Comparison of ENCODE assay signal across 1 cellular context in genomic region chr19:55116232-55117062, GRCh38.
TF ChIP-seq lines count a peak whose summit lies in the region.

No MANE protein-coding gene starts in this region.

TF ChIP-seq in HepG2, 621 proteins besides CTCF, POLR2A, EP300 and RAD21 (continued from another document and continues in another):
- TF ChIP-seq HNF1B (CRISPR knock-in tag; IDR thresholded peaks at IDR 0.05) (0 out of 2 replicates have a peak, but pooled peaks have one; percentile 27), IRF1 (CRISPR knock-in tag; IDR thresholded peaks at IDR 0.05; ENCODE audit: low read depth) (no peak), MXD4 (CRISPR knock-in tag; IDR thresholded peaks at IDR 0.05) (no peak), ZNF343 (CRISPR knock-in tag; IDR thresholded peaks at IDR 0.05) (0 out of 2 replicates have a peak, but pooled peaks have one; percentile 34), SP5 (CRISPR knock-in tag; IDR thresholded peaks at IDR 0.05; ENCODE audit: borderline replicate concordance, low read depth) (no peak), THAP11 (CRISPR knock-in tag; IDR thresholded peaks at IDR 0.05) (peak; percentile 14; the same call in 1 of the 2 replicates), ARID4A (CRISPR knock-in tag; IDR thresholded peaks at IDR 0.05; ENCODE audit: borderline replicate concordance) (peak; percentile 58; the same call in 1 of the 2 replicates), ZNF614 (CRISPR knock-in tag; IDR thresholded peaks at IDR 0.05; ENCODE audit: borderline replicate concordance) (no peak), GABPB1 (CRISPR knock-in tag; IDR thresholded peaks at IDR 0.05) (peak; percentile 37), MEIS1 (CRISPR knock-in tag; IDR thresholded peaks at IDR 0.05; ENCODE audit: borderline replicate concordance) (peak; percentile 73; the same call in 1 of the 2 replicates), ZNF709 (CRISPR knock-in tag; IDR thresholded peaks at IDR 0.05) (no peak), HNF4G (IDR thresholded peaks at IDR 0.05; ENCODE audit: borderline replicate concordance, low read depth, low read length) (0 out of 2 replicates have a peak, but pooled peaks have one; percentile 3), HNF4G (CRISPR knock-in tag; IDR thresholded peaks at IDR 0.05; ENCODE audit: borderline replicate concordance, low read depth) (0 out of 2 replicates have a peak, but pooled peaks have one; percentile 8), FOXC1 (CRISPR knock-in tag; IDR thresholded peaks at IDR 0.05; ENCODE audit: borderline replicate concordance) (0 out of 2 replicates have a peak, but pooled peaks have one; percentile 56), ZBTB4 (CRISPR knock-in tag; IDR thresholded peaks at IDR 0.05; ENCODE audit: borderline replicate concordance) (0 out of 2 replicates have a peak, but pooled peaks have one; percentile 14), KIAA2018 (CRISPR knock-in tag; IDR thresholded peaks at IDR 0.05; ENCODE audit: borderline replicate concordance) (no peak), TGIF2 (CRISPR knock-in tag; IDR thresholded peaks at IDR 0.05) (no peak; the same call in 1 of the 2 replicates), ZSCAN22 (CRISPR knock-in tag; IDR thresholded peaks at IDR 0.05) (peak; percentile 50; the same call in 1 of the 2 replicates), HOXD1 (CRISPR knock-in tag; IDR thresholded peaks at IDR 0.05) (no peak), ZSCAN31 (CRISPR knock-in tag; IDR thresholded peaks at IDR 0.05; ENCODE audit: low read depth) (peak; percentile 52; the same call in 1 of the 2 replicates), NBN (conservative IDR thresholded peaks at IDR 0.05) (no peak), ZNF691 (CRISPR knock-in tag; IDR thresholded peaks at IDR 0.05; ENCODE audit: borderline replicate concordance, low read depth) (no peak), NRL (CRISPR knock-in tag; IDR thresholded peaks at IDR 0.05; ENCODE audit: borderline replicate concordance) (0 out of 2 replicates have a peak, but pooled peaks have one; percentile 11), TFDP2 (CRISPR knock-in tag; IDR thresholded peaks at IDR 0.05) (0 out of 2 replicates have a peak, but pooled peaks have one; percentile 28), KAT7 (CRISPR knock-in tag; IDR thresholded peaks at IDR 0.05; ENCODE audit: borderline replicate concordance) (0 out of 2 replicates have a peak, but pooled peaks have one; percentile 6), ZNF501 (CRISPR knock-in tag; IDR thresholded peaks at IDR 0.05) (peak; percentile 31; the same call in 1 of the 2 replicates), DPF2 (CRISPR knock-in tag; IDR thresholded peaks at IDR 0.05; ENCODE audit: borderline replicate concordance, low read depth) (peak; percentile 21; the same call in 1 of the 2 replicates), ZNF12 (CRISPR knock-in tag; IDR thresholded peaks at IDR 0.05) (no peak), SRSF1 (optimal IDR thresholded peaks at IDR 0.05; ENCODE audit: low read depth, low read length) (peak; percentile 41), ZFP91 (CRISPR knock-in tag; IDR thresholded peaks at IDR 0.05; ENCODE audit: borderline replicate concordance) (0 out of 2 replicates have a peak, but pooled peaks have one; percentile 39)
